ENCODE assay signal across 8 cellular contexts in genomic region chr10:15719062-15719898, GRCh38. TPM values are rescaled to one million over a fixed set of nuclear protein-coding genes. Genes with fewer than 3 reads are reported as not detected.
DNase-seq lines count a peak whose midpoint lies in the region; FAIRE-seq and TF ChIP-seq lines count a peak whose summit lies in the region.
"Had no signal": no experiment of that assay in that cellular context is flagged by ENCODE, and none has a peak within 500 bp of the region (broad histone marks: within the 10 kb centered on the region; RNA-seq: fewer than 3 reads in every experiment).

No MANE protein-coding gene starts in this region.

- H3K79me2 ChIP-seq in H1 (ENCODE audit: control insufficient read depth in 1 of 2, insufficient read depth in 2 of 2, low read length in 2 of 2): no peaks in the 10 kb centered on the region

- peak overlapping the region; percentile 35; the same call in 1 of the 2 replicates for H4K8ac ChIP-seq in H1 (ENCODE audit: extremely low read depth, insufficient read depth, low read length)
- H4K8ac ChIP-seq in mesenchymal stem cell (ENCODE audit: low read length): peak overlapping the region; percentile 85

- H2BK5ac ChIP-seq in H1 (ENCODE audit: low read depth, low read length) (no peak overlapping the region), mesenchymal stem cell (ENCODE audit: low read depth, low read length, poor library complexity, severe bottlenecking) (no peak overlapping the region)

- H3K9me3 ChIP-seq in H1 (ENCODE audit: insufficient read depth in 2 of 2, low read depth in 1 of 2, low read length in 1 of 2) (no peaks in the 10 kb centered on the region), mesenchymal stem cell (ENCODE audit: control insufficient read depth, low read length) (no peaks in the 10 kb centered on the region), transverse colon (no peaks in the 10 kb centered on the region)

- H3K14ac ChIP-seq in H1 (ENCODE audit: insufficient read length): no peak overlapping the region
- H3K14ac ChIP-seq in mesenchymal stem cell (ENCODE audit: low read length in 2 of 2): peak overlapping the region in 1 of 2 experiments; percentile 89

- H3K27ac ChIP-seq in H1 (ENCODE audit: low read depth, low read length): no peak overlapping the region
- H3K27ac ChIP-seq in mesenchymal stem cell (ENCODE audit: low read length, poor library complexity, severe bottlenecking): no peak overlapping the region
- peak overlapping the region; percentile 56 to 72 (median 66) for H3K27ac ChIP-seq in transverse colon

- TF ChIP-seq EP300 in H1 (IDR thresholded peaks at IDR 0.05; ENCODE audit: borderline replicate concordance in 1 of 2, low read depth in 2 of 2, low read length in 2 of 2): no peak
- TF ChIP-seq EP300 in transverse colon (IDR thresholded peaks at IDR 0.05; ENCODE audit: low read depth): no peak

- H3K23ac ChIP-seq in H1 (ENCODE audit: insufficient read length) (no peak overlapping the region), mesenchymal stem cell (ENCODE audit: low read length in 2 of 2) (peak overlapping the region in 1 of 2 experiments; percentile 14)

- in situ Hi-C loops in transverse colon (cut with MboI; ENCODE audit: low pct_ligation_motif_present in 1 of 4, low pct_unique_long_range_greater_than_20kb in 1 of 4, low sequenced_read_pairs in 3 of 4): loop anchor here in 1 of 4 donors (25.0 kb wide), 1 partner anchor 282 kb away; no protein-coding TSS in a partner anchor

- H3K56ac ChIP-seq in H1 (replicated peaks; ENCODE audit: insufficient read length, low read depth, low read length): no peak overlapping the region

- H2BK15ac ChIP-seq in H1 (ENCODE audit: low read length) (no peak overlapping the region), mesenchymal stem cell (ENCODE audit: low read depth, poor library complexity, severe bottlenecking) (peak overlapping the region; percentile 86)

- H2BK20ac ChIP-seq in H1 (ENCODE audit: low read length): no peak overlapping the region

- H3K4me3 ChIP-seq in H1 (ENCODE audit: extremely low read depth in 1 of 4, insufficient read depth in 2 of 4, low read depth in 3 of 4, low read length in 4 of 4) (peak overlapping the region; percentile 30 to 67 (median 40)), mesenchymal stem cell (ENCODE audit: insufficient read depth in 1 of 2, low read depth in 1 of 2, low read length in 2 of 2) (peak overlapping the region in 1 of 2 experiments; percentile 67), transverse colon (peak overlapping the region; percentile 20 to 51 (median 40))

- H4K91ac ChIP-seq in H1 (replicated peaks; ENCODE audit: insufficient read length, low read length) (no peak overlapping the region), mesenchymal stem cell (ENCODE audit: low read length) (peak overlapping the region; percentile 46)

- no peaks in the 10 kb centered on the region for H3K79me1 ChIP-seq in H1 (ENCODE audit: low read depth, low read length)
- H3K79me1 ChIP-seq in mesenchymal stem cell (replicated peaks; ENCODE audit: low read length, poor library complexity, severe bottlenecking): no peaks in the 10 kb centered on the region

- H3K36me3 ChIP-seq in H1 (ENCODE audit: control insufficient read depth in 2 of 4, insufficient read depth in 4 of 4, low read length in 3 of 4) (no peaks in the 10 kb centered on the region), mesenchymal stem cell (ENCODE audit: control insufficient read depth in 1 of 2, insufficient read depth in 2 of 2, low read depth in 1 of 2, low read length in 2 of 2) (no peaks in the 10 kb centered on the region), transverse colon (no peaks in the 10 kb centered on the region)

- H3K18ac ChIP-seq in H1 (ENCODE audit: extremely low read depth, low read length): no peak overlapping the region
- peak overlapping the region in 1 of 2 experiments; percentile 90 for H3K18ac ChIP-seq in mesenchymal stem cell (ENCODE audit: low read depth in 1 of 2, low read length in 2 of 2)

- no peak overlapping the region for H2BK12ac ChIP-seq in H1 (ENCODE audit: low read depth, low read length)
- peak overlapping the region in 1 of 2 experiments; percentile 77 for H2BK12ac ChIP-seq in mesenchymal stem cell (ENCODE audit: low read length in 2 of 2)

- H2AFZ ChIP-seq in H1 (ENCODE audit: low read length) (peak overlapping the region; percentile 72; the same call in 1 of the 2 replicates), mesenchymal stem cell (ENCODE audit: low read depth, low read length) (peak overlapping the region; percentile 42)

- TF ChIP-seq RAD21 in H1 (IDR thresholded peaks at IDR 0.05 in 1 of 2, conservative IDR thresholded peaks at IDR 0.05 in 1 of 2; ENCODE audit: low read depth in 2 of 2, low read length in 2 of 2): no peak; a peak in 1 of 4 replicates

- H3K4me2 ChIP-seq in H1 (ENCODE audit: insufficient read depth in 1 of 2, low read depth in 2 of 2, low read length in 2 of 2) (peak overlapping the region; percentile 90 to 98), mesenchymal stem cell (ENCODE audit: low read length, poor library complexity, severe bottlenecking) (peak overlapping the region; percentile 71)

- peaks cover 0 to 1% of the 10 kb centered on the region in 2 experiments for H4K20me1 ChIP-seq in H1 (replicated peaks in 1 of 2; ENCODE audit: control insufficient read depth in 1 of 2, insufficient read depth in 2 of 2, low read length in 2 of 2)

- H2AK5ac ChIP-seq in H1 (ENCODE audit: low read depth, low read length): no peak overlapping the region
- H2AK5ac ChIP-seq in mesenchymal stem cell (ENCODE audit: low read length, severe bottlenecking): no peak overlapping the region

- H3K4me1 ChIP-seq in H1 (replicated peaks in 1 of 4; ENCODE audit: control insufficient read depth in 3 of 4, insufficient read depth in 4 of 4, low read length in 3 of 4) (peaks cover 0 to 5% (median 1%) of the 10 kb centered on the region in 4 experiments; a peak in 3 of 7 replicates), mesenchymal stem cell (ENCODE audit: control insufficient read depth, insufficient read depth, low read depth, low read length) (peaks cover 13% of the 10 kb centered on the region), transverse colon (peaks cover 0 to 12% (median 0%) of the 10 kb centered on the region in 4 donors)

- H3K9ac ChIP-seq in H1 (replicated peaks in 1 of 4; ENCODE audit: extremely low read depth in 1 of 4, low read depth in 3 of 4, low read length in 3 of 4) (no peak overlapping the region), mesenchymal stem cell (ENCODE audit: low read length) (no peak overlapping the region)

- TF ChIP-seq CTCF in H1 (IDR thresholded peaks at IDR 0.05; ENCODE audit: control extremely low read depth in 1 of 3, insufficient read depth in 1 of 3, low read depth in 1 of 3, low read length in 3 of 3): no peak
- no peak for TF ChIP-seq CTCF in transverse colon (IDR thresholded peaks at IDR 0.05)

- H3K27me3 ChIP-seq in H1 (replicated peaks in 1 of 4; ENCODE audit: control insufficient read depth in 3 of 4, extremely low read depth in 1 of 4, insufficient read depth in 3 of 4, low read length in 3 of 4): peaks cover 10 to 32% (median 25%) of the 10 kb centered on the region in 4 experiments
- peaks cover 34 to 65% of the 10 kb centered on the region in 2 experiments for H3K27me3 ChIP-seq in mesenchymal stem cell (ENCODE audit: control insufficient read depth in 1 of 2, insufficient read depth in 1 of 2, low read length in 2 of 2)
- peaks cover 44% of the 10 kb centered on the region for H3K27me3 ChIP-seq in transverse colon

- peak; percentile 7 for DNase-seq in NCI-H1105 (lab: John Stamatoyannopoulos, UW)
- peak in 1 of 2 experiments; percentile 72 for DNase-seq in H1 (ENCODE audit: low read depth in 1 of 2, low spot score in 2 of 2)
- peak; percentile 74 for DNase-seq in mesenchymal stem cell
- peak; percentile 27 for DNase-seq in transverse colon
- DNase-seq in NCI-H2029 treated with DMSO at 0.1 percent for 48 hours (lab: John Stamatoyannopoulos, UW): no peak
- no peak for DNase-seq in putamen (ENCODE audit: low spot score)
- no peak for DNase-seq in OCI-M2 (lab: John Stamatoyannopoulos, UW; ENCODE audit: unreplicated experiment)
- DNase-seq: activated CD4-positive, alpha-beta T cell treated with anti-CD3 and anti-CD28 coated beads for 4 hours had no signal

- FAIRE-seq in H1 (lab: Jason Lieb, UNC): peak; percentile 55

- no peak overlapping the region for H3K4ac ChIP-seq in H1 (replicated peaks; ENCODE audit: insufficient read length, low read depth, low read length)
- peak overlapping the region; percentile 24 to 61 for H3K4ac ChIP-seq in mesenchymal stem cell (ENCODE audit: low read depth in 1 of 2, low read length in 2 of 2)

- WGBS in H1 (ENCODE audit: extremely low coverage in 1 of 2, insufficient coverage in 1 of 2, insufficient read length in 1 of 2, insufficient replicate concordance in 2 of 2, low coverage in 1 of 2, low lambda C conversion rate in 2 of 2, missing lambda C conversion rate in 1 of 2), 2 experiments: 5% methylated on average over 25 of the region's 66 CpGs; no CpG with 5 or more reads in 1 of the 2 experiments
- under 1% methylated on average over 60 of the region's 66 CpGs for WGBS in mesenchymal stem cell
- WGBS in transverse colon (ENCODE audit: low coverage in 1 of 2), 2 donors: 4% methylated on average over 36 of the region's 66 CpGs; no CpG with 5 or more reads in 1 of the 2 donors

- POLR2A ChIA-PET in H1 (lab: Charles Lee; ENCODE audit: partially characterized antibody): interaction anchor here (0.6 kb wide), 1 partner anchor 501 kb away, joined by 3 read pairs; no protein-coding TSS in a partner anchor

- intact Hi-C loops in transverse colon (cut with DNase I; ENCODE audit: low total_unique reads): no loop called here

- CTCF ChIA-PET in H1 (lab: Charles Lee; ENCODE audit: partially characterized antibody): interaction anchor here (0.6 to 5.8 kb wide), 44 partner anchors 9 to 1743 kb away, joined by 3 to 37 read pairs (median 5); no protein-coding TSS in a partner anchor

- peaks cover 11% of the 10 kb centered on the region; the same call in 1 of the 2 replicates for H3K23me2 ChIP-seq in H1 (ENCODE audit: low read depth, low read length)

- H2BK120ac ChIP-seq in H1 (replicated peaks; ENCODE audit: low read depth, low read length) (no peak overlapping the region), mesenchymal stem cell (ENCODE audit: low read depth, low read length) (peak overlapping the region; percentile 54)

- no peak overlapping the region for H4K5ac ChIP-seq in H1 (ENCODE audit: insufficient read length, low read depth, low read length)

- no peak for TF ChIP-seq POLR2A in H1 (IDR thresholded peaks at IDR 0.05; ENCODE audit: control extremely low read depth in 1 of 2, low read depth in 2 of 2, low read length in 2 of 2)
- TF ChIP-seq POLR2A in transverse colon (IDR thresholded peaks at IDR 0.05): no peak

RNA-seq across cellular contexts. Expression of gene ITGA8, which starts 0.4 kb away (rescaled TPM):
- not detected in 2 replicates for total RNA-seq in H1 (2021; fragmentation: NEBNext Ultra II Directional; extraction: Animal tissue kit (Norgen Biotek cat#: 25700))
- polyA plus RNA-seq in H1 (2011; rRNA removed): 0.02 TPM in 1 of 2 replicates, not detected in the other
- polyA plus RNA-seq in H1 (2011; cell fraction: cytosol; rRNA removed): not detected
- not detected for polyA plus RNA-seq in H1 (2011; cell fraction: nucleus; rRNA removed)
- polyA plus RNA-seq in H1 (2012, experiment 1 of 2): 0.07 TPM in 1 of 4 replicates, not detected in the others
- polyA plus RNA-seq in H1 (2012, experiment 2 of 2): not detected
- not detected for polyA plus RNA-seq in H1 (2013, experiment 1 of 2)
- not detected for polyA plus RNA-seq in H1 (2013, experiment 2 of 2)
- not detected in 2 replicates for polyA minus RNA-seq in H1 (2011; rRNA and poly(A)+ RNA removed)
- polyA minus RNA-seq in H1 (2011; cell fraction: cytosol; rRNA and poly(A)+ RNA removed): not detected
- polyA minus RNA-seq in H1 (2011; cell fraction: nucleus; rRNA and poly(A)+ RNA removed): not detected
- 104 TPM for polyA plus RNA-seq in mesenchymal stem cell (2013, experiment 1 of 2)
- 106 TPM for polyA plus RNA-seq in mesenchymal stem cell (2013, experiment 2 of 2)
- 1 to 10 TPM in 3 of 4 donors, not detected in 1; 1.4 to 4.9 (median 3.3) TPM for total RNA-seq in transverse colon

Comparison
In these comparisons a context has a peak if more than half of its experiments do, and no peak if none do; other contexts are left out.
1. DNase-seq: peak in NCI-H1105 (single experiment), mesenchymal stem cell (single experiment) and transverse colon (single experiment); none in NCI-H2029 treated with DMSO at 0.1 percent for 48 hours (single experiment), putamen (single experiment) and OCI-M2 (single experiment).
2. H3K27ac ChIP-seq: peak in transverse colon (4 of 4); none in H1 (single experiment) and mesenchymal stem cell (single experiment).